Comparison of ENCODE assay signal across 1 cellular context in the genomic region with DNA sequence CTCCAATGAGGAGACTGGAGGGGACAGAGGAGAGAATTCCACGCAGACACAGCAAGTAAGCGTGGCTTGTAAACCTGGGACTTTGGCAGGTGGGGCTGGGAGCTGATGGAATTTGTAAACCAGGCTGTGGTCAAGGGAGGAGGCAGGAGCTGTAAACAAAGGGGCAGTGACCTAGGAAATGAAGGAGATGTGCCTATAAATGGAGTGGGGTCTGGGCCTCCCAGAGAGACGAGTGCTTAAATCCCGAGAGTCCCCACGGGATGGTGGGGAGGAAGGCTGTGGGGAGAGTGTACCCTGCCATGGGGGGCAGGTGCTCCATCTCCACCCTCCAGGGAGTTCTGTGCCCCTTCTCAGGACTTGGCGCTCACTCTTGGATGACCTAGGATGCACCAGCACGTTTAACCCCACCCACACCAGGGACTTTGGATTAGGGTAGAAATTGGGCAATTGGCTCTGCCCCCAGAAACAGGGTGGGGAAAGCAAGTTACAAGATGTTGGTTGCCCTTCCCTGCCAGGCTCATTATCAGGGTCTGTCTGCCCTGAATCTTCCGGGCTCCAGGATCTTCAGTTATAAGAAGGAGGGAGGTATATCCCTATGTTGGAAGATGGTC.
TF ChIP-seq lines count a peak whose summit lies in the region.

No MANE protein-coding gene starts in this region.

TF ChIP-seq in IMR-90, 13 proteins besides CTCF, POLR2A, EP300 and RAD21:
- TF ChIP-seq FOS (IDR thresholded peaks at IDR 0.05; ENCODE audit: low read depth, low read length), result no peak
- no peak for TF ChIP-seq NFE2L2 (IDR thresholded peaks at IDR 0.05; ENCODE audit: low read depth, low read length)
- TF ChIP-seq MXI1 (IDR thresholded peaks at IDR 0.05; ENCODE audit: borderline replicate concordance, low read depth, low read length), result no peak
- no peak for TF ChIP-seq CHD1 (IDR thresholded peaks at IDR 0.05; ENCODE audit: low read depth, low read length)
- TF ChIP-seq RCOR1 (IDR thresholded peaks at IDR 0.05; ENCODE audit: insufficient replicate concordance, low read length), result no peak
- no peak for TF ChIP-seq CEBPB (IDR thresholded peaks at IDR 0.05; ENCODE audit: low read depth, low read length)
- no peak for TF ChIP-seq MAFK (IDR thresholded peaks at IDR 0.05; ENCODE audit: low read depth, low read length)
- TF ChIP-seq, protein P1, sequence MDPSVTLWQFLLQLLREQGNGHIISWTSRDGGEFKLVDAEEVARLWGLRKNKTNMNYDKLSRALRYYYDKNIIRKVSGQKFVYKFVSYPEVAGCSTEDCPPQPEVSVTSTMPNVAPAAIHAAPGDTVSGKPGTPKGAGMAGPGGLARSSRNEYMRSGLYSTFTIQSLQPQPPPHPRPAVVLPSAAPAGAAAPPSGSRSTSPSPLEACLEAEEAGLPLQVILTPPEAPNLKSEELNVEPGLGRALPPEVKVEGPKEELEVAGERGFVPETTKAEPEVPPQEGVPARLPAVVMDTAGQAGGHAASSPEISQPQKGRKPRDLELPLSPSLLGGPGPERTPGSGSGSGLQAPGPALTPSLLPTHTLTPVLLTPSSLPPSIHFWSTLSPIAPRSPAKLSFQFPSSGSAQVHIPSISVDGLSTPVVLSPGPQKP (IDR thresholded peaks at IDR 0.05; ENCODE audit: borderline replicate concordance, low read depth, low read length), result no peak
- no peak for TF ChIP-seq BHLHE40 (IDR thresholded peaks at IDR 0.05; ENCODE audit: low read depth, low read length)
